In genomic region chr14:30375280-30375892, GRCh38 we compare ENCODE assay signal across 1 cellular context.
A peak's percentile ranks its signal among the peaks of the same experiment; 100 is the strongest.
TF ChIP-seq lines count a peak whose summit lies in the region.

No MANE protein-coding gene starts in this region.

TF ChIP-seq in K562, 482 proteins besides CTCF, POLR2A, EP300 and RAD21 (continued from another document):
- TF ChIP-seq RREB1 (CRISPR knock-in tag; IDR thresholded peaks at IDR 0.05) (no peak), PHF20 (IDR thresholded peaks at IDR 0.05; ENCODE audit: partially characterized antibody) (no peak), PHB (CRISPR knock-in tag; IDR thresholded peaks at IDR 0.05) (no peak), CCAR2 (IDR thresholded peaks at IDR 0.05; ENCODE audit: low read depth, low read length) (no peak), SMC3 (conservative IDR thresholded peaks at IDR 0.05; ENCODE audit: insufficient read depth, low read depth, low read length) (0 out of 2 replicates have a peak, but pooled peaks have one; percentile 39), ZNF431 (CRISPR knock-in tag; IDR thresholded peaks at IDR 0.05) (no peak), ARHGAP35 (IDR thresholded peaks at IDR 0.05; ENCODE audit: partially characterized antibody) (no peak), ZBTB1 (CRISPR knock-in tag; IDR thresholded peaks at IDR 0.05; ENCODE audit: borderline replicate concordance, low read depth) (no peak), ZNF507 (tag; conservative IDR thresholded peaks at IDR 0.05) (no peak), ZNF639 (CRISPR knock-in tag; conservative IDR thresholded peaks at IDR 0.05 in 1 of 2, IDR thresholded peaks at IDR 0.05 in 1 of 2) (no peak), BRD4 (IDR thresholded peaks at IDR 0.05) (no peak)
